10 cellular contexts compared by ENCODE assay signal in the genomic region with DNA sequence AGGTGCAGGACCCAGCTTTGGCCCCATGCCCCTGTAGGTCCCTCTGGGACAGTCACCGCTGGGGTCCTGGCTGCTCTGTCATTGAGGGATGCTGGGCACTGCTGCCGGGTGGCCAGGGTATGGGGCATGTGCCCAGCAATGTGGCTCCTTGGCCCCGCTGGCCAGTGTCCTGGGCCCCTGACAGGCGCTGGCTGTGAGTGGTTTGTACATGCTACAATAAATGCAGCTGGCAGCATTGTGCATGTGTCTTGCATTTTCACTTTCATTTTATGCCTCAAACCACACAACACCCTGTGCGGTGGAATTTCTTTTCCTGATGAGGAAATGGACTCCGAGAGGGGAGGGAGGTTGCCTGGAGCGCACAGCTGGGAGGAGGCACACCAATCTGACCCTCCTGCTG. TPM values are rescaled to one million over a fixed set of nuclear protein-coding genes. Genes with fewer than 3 reads are reported as not detected.
DNase-seq lines count a peak whose midpoint lies in the region; ATAC-seq and TF ChIP-seq lines count a peak whose summit lies in the region.
"Had no signal": no experiment of that assay in that cellular context is flagged by ENCODE, and none has a peak within 500 bp of the region (broad histone marks: within the 10 kb centered on the region; RNA-seq: fewer than 3 reads in every experiment).

No MANE protein-coding gene starts in this region.

- intact Hi-C loops in activated naive CD4-positive, alpha-beta T cell treated with anti-CD3 and anti-CD28 coated beads for 36 hours (cut with micrococcal nuclease), result loop anchor here (1.0 to 5.0 kb wide), 3 partner anchors 153 to 453 kb away; a partner anchor contains a TSS
- intact Hi-C loops in right cardiac atrium (cut with DNase I) (loop anchor here in 3 of 4 donors (2.0 to 10.0 kb wide), 4 partner anchors 298 to 456 kb away; no protein-coding TSS in a partner anchor), upper lobe of right lung (cut with DNase I) (no loop called here)

- H3K27me3 ChIP-seq in right cardiac atrium (ENCODE audit: control insufficient read depth, insufficient read depth), result no peaks in the 10 kb centered on the region
- peaks cover 15% of the 10 kb centered on the region for H3K27me3 ChIP-seq in upper lobe of right lung
- H3K27me3 ChIP-seq: cardiac muscle cell had no signal

- no peaks in the 10 kb centered on the region for H3K9me3 ChIP-seq in T-helper 17 cell (ENCODE audit: control insufficient read depth, low read length, poor library complexity, severe bottlenecking)
- no peaks in the 10 kb centered on the region for H3K9me3 ChIP-seq in right cardiac atrium (ENCODE audit: control insufficient read depth, low read length)
- no peaks in the 10 kb centered on the region for H3K9me3 ChIP-seq in upper lobe of right lung

- H3K27ac ChIP-seq in right cardiac atrium (ENCODE audit: low read length) (no peak overlapping the region), upper lobe of right lung (no peak overlapping the region)
- H3K27ac ChIP-seq: cardiac muscle cell had no signal

- H3K4me1 ChIP-seq in right cardiac atrium (ENCODE audit: control insufficient read depth, insufficient read depth, low read length), result no peaks in the 10 kb centered on the region
- H3K4me1 ChIP-seq in upper lobe of right lung, result peaks cover 19% of the 10 kb centered on the region

- CTCF ChIA-PET in activated naive CD4-positive, alpha-beta T cell treated with anti-CD3 and anti-CD28 coated beads for 36 hours (lab: Charles Lee), result interaction anchor here (0.6 to 4.6 kb wide), 16 partner anchors 9 to 361 kb away, joined by 3 to 69 read pairs (median 4); a partner anchor contains a TSS

- H3K4me1 Mint-ChIP-seq in activated naive CD4-positive, alpha-beta T cell treated with anti-CD3 and anti-CD28 coated beads for 36 hours (ENCODE audit: low read depth), result peaks cover 34% of the 10 kb centered on the region
- H3K4me1 Mint-ChIP-seq in T-helper 17 cell, result peaks cover 41% of the 10 kb centered on the region

- peak; percentile 42 for DNase-seq in activated naive CD4-positive, alpha-beta T cell treated with anti-CD3 and anti-CD28 coated beads for 36 hours
- DNase-seq in activated naive CD4-positive, alpha-beta T cell (lab: John Stamatoyannopoulos, UW), result no peak
- DNase-seq in T-helper 17 cell, result no peak
- DNase-seq in right cardiac atrium, result peak in 1 of 3 donors; percentile 66
- DNase-seq in upper lobe of right lung, result no peak
- DNase-seq in COR-L47 (lab: John Stamatoyannopoulos, UW), result no peak
- DNase-seq in stimulated activated CD4-positive, alpha-beta T cell treated with anti-CD3 and anti-CD28 coated beads, Interleukin-15, amount 100 ng/mL, for 24 hours, result no peak

- no peaks in the 10 kb centered on the region for H3K27me3 Mint-ChIP-seq in activated naive CD4-positive, alpha-beta T cell treated with anti-CD3 and anti-CD28 coated beads for 36 hours (ENCODE audit: low read depth)
- H3K27me3 Mint-ChIP-seq in T-helper 17 cell, result peaks cover 3% of the 10 kb centered on the region

- H3K4me3 Mint-ChIP-seq in activated naive CD4-positive, alpha-beta T cell treated with anti-CD3 and anti-CD28 coated beads for 36 hours, result peak overlapping the region; percentile 28
- peak overlapping the region; percentile 87 for H3K4me3 Mint-ChIP-seq in T-helper 17 cell
- H3K4me3 Mint-ChIP-seq: nephron had no signal

- H3K36me3 Mint-ChIP-seq in activated naive CD4-positive, alpha-beta T cell treated with anti-CD3 and anti-CD28 coated beads for 36 hours (ENCODE audit: low read depth), result peaks cover 2% of the 10 kb centered on the region
- no peaks in the 10 kb centered on the region for H3K36me3 Mint-ChIP-seq in T-helper 17 cell (ENCODE audit: low read depth)

- H3K27ac Mint-ChIP-seq in activated naive CD4-positive, alpha-beta T cell treated with anti-CD3 and anti-CD28 coated beads for 36 hours, result no peak overlapping the region
- peak overlapping the region; percentile 88 for H3K27ac Mint-ChIP-seq in T-helper 17 cell
- H3K27ac Mint-ChIP-seq: nephron had no signal

- H3K4me3 ChIP-seq in right cardiac atrium (ENCODE audit: low read length), result no peak overlapping the region
- peak overlapping the region; percentile 17 for H3K4me3 ChIP-seq in upper lobe of right lung
- H3K4me3 ChIP-seq: cardiac muscle cell had no signal

- TF ChIP-seq CTCF in upper lobe of right lung (IDR thresholded peaks at IDR 0.05), result no peak

- peaks cover 17% of the 10 kb centered on the region for H3K36me3 ChIP-seq in upper lobe of right lung
- H3K36me3 ChIP-seq: cardiac muscle cell had no signal

- no peaks in the 10 kb centered on the region for H3K9me3 Mint-ChIP-seq in activated naive CD4-positive, alpha-beta T cell treated with anti-CD3 and anti-CD28 coated beads for 36 hours
- H3K9me3 Mint-ChIP-seq: nephron had no signal

- WGBS in right cardiac atrium, result 55% methylated on average over 7 of the region's 7 CpGs

- ATAC-seq in T-helper 17 cell (no peak), right cardiac atrium (peak; percentile 1 to 3), upper lobe of right lung (peak; percentile 32), GM18867 (IDR thresholded peaks at IDR 0.05; ENCODE audit: unreplicated experiment) (no peak)

RNA-seq across cellular contexts. Expression of a gene that starts 11.5 kb away (rescaled TPM):
- 10 to 100 TPM; 17.2 to 17.4 TPM for total RNA-seq in activated naive CD4-positive, alpha-beta T cell treated with anti-CD3 and anti-CD28 coated beads for 36 hours
- total RNA-seq in T-helper 17 cell (10 to 100 TPM; 14.2 to 19.3 TPM), right cardiac atrium (10 to 100 TPM; 16.1 to 23.7 (median 18.8) TPM), upper lobe of right lung (31.8 TPM)
- 15.8 TPM for polyA plus RNA-seq in right cardiac atrium

RNA-seq across cellular contexts. Expression of a gene that starts 28.3 kb away (rescaled TPM):
- total RNA-seq in activated naive CD4-positive, alpha-beta T cell treated with anti-CD3 and anti-CD28 coated beads for 36 hours, result not detected
- not detected for total RNA-seq in T-helper 17 cell
- total RNA-seq in right cardiac atrium, result not detected
- not detected for polyA plus RNA-seq in right cardiac atrium
- not detected for total RNA-seq in upper lobe of right lung
- total RNA-seq: cardiac muscle cell had no signal
- polyA plus RNA-seq: cardiac muscle cell had no signal

RNA-seq across cellular contexts. Expression of a gene that starts 28.5 kb away (rescaled TPM):
- total RNA-seq in activated naive CD4-positive, alpha-beta T cell treated with anti-CD3 and anti-CD28 coated beads for 36 hours, result not detected
- total RNA-seq in T-helper 17 cell (not detected), right cardiac atrium (1 to 10 TPM in 1 of 4 donors, under 1 TPM in 2, not detected in 1; 0.74 to 3.2 (median 0.88) TPM), upper lobe of right lung (not detected)
- polyA plus RNA-seq in right cardiac atrium, result 2.3 TPM

RNA-seq across cellular contexts. Expression of a gene that starts 48.9 kb away (rescaled TPM):
- 1 to 10 TPM; 1.4 to 1.5 TPM for total RNA-seq in activated naive CD4-positive, alpha-beta T cell treated with anti-CD3 and anti-CD28 coated beads for 36 hours
- total RNA-seq in T-helper 17 cell (under 1 TPM; 0.57 to 0.60 TPM), right cardiac atrium (under 1 TPM; 0.34 to 0.62 (median 0.46) TPM), upper lobe of right lung (1.4 TPM)
- polyA plus RNA-seq in right cardiac atrium, result 0.23 TPM

Comparison
In these comparisons a context has a peak if more than half of its experiments do, and no peak if none do; other contexts are left out.
1. ATAC-seq: peak in right cardiac atrium (2 of 2) and upper lobe of right lung (single experiment); none in T-helper 17 cell (single experiment) and GM18867 (single experiment).